1 cellular context compared by ENCODE assay signal in the genomic region with DNA sequence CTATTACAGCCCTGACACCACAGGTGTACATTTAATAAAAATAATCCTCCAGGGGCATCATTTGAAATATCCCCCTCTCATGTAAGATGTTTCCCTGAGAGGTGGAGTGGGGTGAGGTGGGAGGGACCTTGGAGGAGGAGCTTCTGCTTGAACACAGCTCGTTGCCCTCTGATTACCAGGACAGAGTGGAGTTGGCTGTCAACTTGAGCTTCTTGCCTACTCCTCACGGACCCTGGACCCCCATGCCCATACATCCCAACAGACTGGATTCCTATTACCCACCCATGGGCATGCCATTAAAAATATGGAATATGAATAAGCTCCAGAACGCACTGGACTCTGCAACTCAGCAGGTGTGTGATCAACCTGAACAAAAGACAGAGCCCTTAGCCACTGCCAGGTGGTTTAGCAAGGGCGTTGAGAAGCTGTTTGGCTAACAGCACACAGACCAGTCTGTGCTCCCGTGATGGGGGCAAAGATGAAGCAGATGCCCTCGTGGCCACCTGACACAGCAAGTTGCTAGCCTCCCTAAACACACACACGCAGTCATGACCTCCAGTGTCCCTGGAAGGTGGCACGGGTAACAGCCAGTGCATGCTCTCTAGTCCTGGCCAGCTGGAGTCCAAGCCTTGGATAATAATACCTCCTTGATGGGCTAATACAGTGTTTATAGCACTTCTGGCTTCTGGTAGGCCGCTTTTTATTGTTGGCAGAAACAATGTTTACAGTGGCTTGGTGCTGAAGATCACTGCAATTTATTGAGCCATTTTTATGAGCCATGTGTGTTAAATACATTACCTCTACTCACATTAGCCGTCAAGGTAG.
TF ChIP-seq lines count a peak whose summit lies in the region.

No MANE protein-coding gene starts in this region.

TF ChIP-seq in GM23338, 12 proteins besides CTCF, POLR2A, EP300 and RAD21 (continued from another document):
- TF ChIP-seq, protein P1, sequence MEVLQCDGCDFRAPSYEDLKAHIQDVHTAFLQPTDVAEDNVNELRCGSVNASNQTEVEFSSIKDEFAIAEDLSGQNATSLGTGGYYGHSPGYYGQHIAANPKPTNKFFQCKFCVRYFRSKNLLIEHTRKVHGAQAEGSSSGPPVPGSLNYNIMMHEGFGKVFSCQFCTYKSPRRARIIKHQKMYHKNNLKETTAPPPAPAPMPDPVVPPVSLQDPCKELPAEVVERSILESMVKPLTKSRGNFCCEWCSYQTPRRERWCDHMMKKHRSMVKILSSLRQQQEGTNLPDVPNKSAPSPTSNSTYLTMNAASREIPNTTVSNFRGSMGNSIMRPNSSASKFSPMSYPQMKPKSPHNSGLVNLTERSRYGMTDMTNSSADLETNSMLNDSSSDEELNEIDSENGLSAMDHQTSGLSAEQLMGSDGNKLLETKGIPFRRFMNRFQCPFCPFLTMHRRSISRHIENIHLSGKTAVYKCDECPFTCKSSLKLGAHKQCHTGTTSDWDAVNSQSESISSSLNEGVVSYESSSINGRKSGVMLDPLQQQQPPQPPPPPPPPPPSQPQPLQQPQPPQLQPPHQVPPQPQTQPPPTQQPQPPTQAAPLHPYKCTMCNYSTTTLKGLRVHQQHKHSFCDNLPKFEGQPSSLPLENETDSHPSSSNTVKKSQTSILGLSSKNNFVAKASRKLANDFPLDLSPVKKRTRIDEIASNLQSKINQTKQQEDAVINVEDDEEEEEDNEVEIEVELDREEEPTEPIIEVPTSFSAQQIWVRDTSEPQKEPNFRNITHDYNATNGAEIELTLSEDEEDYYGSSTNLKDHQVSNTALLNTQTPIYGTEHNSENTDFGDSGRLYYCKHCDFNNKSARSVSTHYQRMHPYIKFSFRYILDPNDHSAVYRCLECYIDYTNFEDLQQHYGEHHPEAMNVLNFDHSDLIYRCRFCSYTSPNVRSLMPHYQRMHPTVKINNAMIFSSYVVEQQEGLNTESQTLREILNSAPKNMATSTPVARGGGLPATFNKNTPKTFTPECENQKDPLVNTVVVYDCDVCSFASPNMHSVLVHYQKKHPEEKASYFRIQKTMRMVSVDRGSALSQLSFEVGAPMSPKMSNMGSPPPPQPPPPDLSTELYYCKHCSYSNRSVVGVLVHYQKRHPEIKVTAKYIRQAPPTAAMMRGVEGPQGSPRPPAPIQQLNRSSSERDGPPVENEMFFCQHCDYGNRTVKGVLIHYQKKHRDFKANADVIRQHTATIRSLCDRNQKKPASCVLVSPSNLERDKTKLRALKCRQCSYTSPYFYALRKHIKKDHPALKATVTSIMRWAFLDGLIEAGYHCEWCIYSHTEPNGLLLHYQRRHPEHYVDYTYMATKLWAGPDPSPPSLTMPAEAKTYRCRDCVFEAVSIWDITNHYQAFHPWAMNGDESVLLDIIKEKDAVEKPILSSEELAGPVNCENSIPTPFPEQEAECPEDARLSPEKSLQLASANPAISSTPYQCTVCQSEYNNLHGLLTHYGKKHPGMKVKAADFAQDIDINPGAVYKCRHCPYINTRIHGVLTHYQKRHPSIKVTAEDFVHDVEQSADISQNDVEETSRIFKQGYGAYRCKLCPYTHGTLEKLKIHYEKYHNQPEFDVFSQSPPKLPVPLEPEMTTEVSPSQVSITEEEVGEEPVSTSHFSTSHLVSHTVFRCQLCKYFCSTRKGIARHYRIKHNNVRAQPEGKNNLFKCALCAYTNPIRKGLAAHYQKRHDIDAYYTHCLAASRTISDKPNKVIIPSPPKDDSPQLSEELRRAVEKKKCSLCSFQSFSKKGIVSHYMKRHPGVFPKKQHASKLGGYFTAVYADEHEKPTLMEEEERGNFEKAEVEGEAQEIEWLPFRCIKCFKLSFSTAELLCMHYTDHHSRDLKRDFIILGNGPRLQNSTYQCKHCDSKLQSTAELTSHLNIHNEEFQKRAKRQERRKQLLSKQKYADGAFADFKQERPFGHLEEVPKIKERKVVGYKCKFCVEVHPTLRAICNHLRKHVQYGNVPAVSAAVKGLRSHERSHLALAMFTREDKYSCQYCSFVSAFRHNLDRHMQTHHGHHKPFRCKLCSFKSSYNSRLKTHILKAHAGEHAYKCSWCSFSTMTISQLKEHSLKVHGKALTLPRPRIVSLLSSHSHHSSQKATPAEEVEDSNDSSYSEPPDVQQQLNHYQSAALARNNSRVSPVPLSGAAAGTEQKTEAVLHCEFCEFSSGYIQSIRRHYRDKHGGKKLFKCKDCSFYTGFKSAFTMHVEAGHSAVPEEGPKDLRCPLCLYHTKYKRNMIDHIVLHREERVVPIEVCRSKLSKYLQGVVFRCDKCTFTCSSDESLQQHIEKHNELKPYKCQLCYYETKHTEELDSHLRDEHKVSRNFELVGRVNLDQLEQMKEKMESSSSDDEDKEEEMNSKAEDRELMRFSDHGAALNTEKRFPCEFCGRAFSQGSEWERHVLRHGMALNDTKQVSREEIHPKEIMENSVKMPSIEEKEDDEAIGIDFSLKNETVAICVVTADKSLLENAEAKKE (CRISPR knock-in tag; IDR thresholded peaks at IDR 0.05) = no peak
- TF ChIP-seq, protein P2, sequence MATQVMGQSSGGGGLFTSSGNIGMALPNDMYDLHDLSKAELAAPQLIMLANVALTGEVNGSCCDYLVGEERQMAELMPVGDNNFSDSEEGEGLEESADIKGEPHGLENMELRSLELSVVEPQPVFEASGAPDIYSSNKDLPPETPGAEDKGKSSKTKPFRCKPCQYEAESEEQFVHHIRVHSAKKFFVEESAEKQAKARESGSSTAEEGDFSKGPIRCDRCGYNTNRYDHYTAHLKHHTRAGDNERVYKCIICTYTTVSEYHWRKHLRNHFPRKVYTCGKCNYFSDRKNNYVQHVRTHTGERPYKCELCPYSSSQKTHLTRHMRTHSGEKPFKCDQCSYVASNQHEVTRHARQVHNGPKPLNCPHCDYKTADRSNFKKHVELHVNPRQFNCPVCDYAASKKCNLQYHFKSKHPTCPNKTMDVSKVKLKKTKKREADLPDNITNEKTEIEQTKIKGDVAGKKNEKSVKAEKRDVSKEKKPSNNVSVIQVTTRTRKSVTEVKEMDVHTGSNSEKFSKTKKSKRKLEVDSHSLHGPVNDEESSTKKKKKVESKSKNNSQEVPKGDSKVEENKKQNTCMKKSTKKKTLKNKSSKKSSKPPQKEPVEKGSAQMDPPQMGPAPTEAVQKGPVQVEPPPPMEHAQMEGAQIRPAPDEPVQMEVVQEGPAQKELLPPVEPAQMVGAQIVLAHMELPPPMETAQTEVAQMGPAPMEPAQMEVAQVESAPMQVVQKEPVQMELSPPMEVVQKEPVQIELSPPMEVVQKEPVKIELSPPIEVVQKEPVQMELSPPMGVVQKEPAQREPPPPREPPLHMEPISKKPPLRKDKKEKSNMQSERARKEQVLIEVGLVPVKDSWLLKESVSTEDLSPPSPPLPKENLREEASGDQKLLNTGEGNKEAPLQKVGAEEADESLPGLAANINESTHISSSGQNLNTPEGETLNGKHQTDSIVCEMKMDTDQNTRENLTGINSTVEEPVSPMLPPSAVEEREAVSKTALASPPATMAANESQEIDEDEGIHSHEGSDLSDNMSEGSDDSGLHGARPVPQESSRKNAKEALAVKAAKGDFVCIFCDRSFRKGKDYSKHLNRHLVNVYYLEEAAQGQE (IDR thresholded peaks at IDR 0.05; ENCODE audit: unreplicated experiment) = no peak
- TF ChIP-seq STAT1 (IDR thresholded peaks at IDR 0.05; ENCODE audit: unreplicated experiment) = no peak
- no peak for TF ChIP-seq POLR2AphosphoS5 (IDR thresholded peaks at IDR 0.05; ENCODE audit: low read depth)
- TF ChIP-seq ZNF114 (CRISPR knock-in tag; IDR thresholded peaks at IDR 0.05) = no peak
TF ChIP-seq in GM23338: peak in this region for 0.
